ENCODE assay signal across 11 cellular contexts in genomic region chr20:48986899-48987298, GRCh38. TPM values are rescaled to one million over a fixed set of nuclear protein-coding genes. Genes with fewer than 3 reads are reported as not detected.
DNase-seq lines count a peak whose midpoint lies in the region; ATAC-seq and TF ChIP-seq lines count a peak whose summit lies in the region.
"Had no signal": no experiment of that assay in that cellular context is flagged by ENCODE, and none has a peak within 500 bp of the region (broad histone marks: within the 10 kb centered on the region; RNA-seq: fewer than 3 reads in every experiment).

No MANE protein-coding gene starts in this region.

- H3K9me3 Mint-ChIP-seq in activated CD4-positive, alpha-beta memory T cell treated with anti-CD3 and anti-CD28 coated beads for 36 hours, result no peaks in the 10 kb centered on the region

- no peak overlapping the region for H3K27ac ChIP-seq in brain microvascular endothelial cell
- H3K27ac ChIP-seq: BLaER1, right atrium auricular region had no signal

- ATAC-seq in GM21529 (IDR thresholded peaks at IDR 0.05; ENCODE audit: unreplicated experiment), result no peak

- H3K4me3 ChIP-seq in NB4 (ENCODE audit: low read depth, low read length), result no peak overlapping the region
- H3K4me3 ChIP-seq in brain microvascular endothelial cell (ENCODE audit: low read depth, low read length), result no peak overlapping the region
- H3K4me3 ChIP-seq: BLaER1, right atrium auricular region had no signal

- H3K36me3 Mint-ChIP-seq in activated CD4-positive, alpha-beta memory T cell treated with anti-CD3 and anti-CD28 coated beads for 36 hours, result peaks cover 57% of the 10 kb centered on the region

- in situ Hi-C loops in brain microvascular endothelial cell (cut with HindIII; ENCODE audit: low pct_ligation_motif_present, low sequenced_read_pairs), result no loop called here

- no peak overlapping the region for H3K27ac Mint-ChIP-seq in activated CD4-positive, alpha-beta memory T cell treated with anti-CD3 and anti-CD28 coated beads for 36 hours

- H3K27me3 ChIP-seq in brain microvascular endothelial cell (replicated peaks), result no peaks in the 10 kb centered on the region
- H3K27me3 ChIP-seq: BLaER1, right atrium auricular region had no signal

- H3K4me1 Mint-ChIP-seq in activated CD4-positive, alpha-beta memory T cell treated with anti-CD3 and anti-CD28 coated beads for 36 hours (ENCODE audit: low read depth), result no peaks in the 10 kb centered on the region

- POLR2A ChIA-PET in activated CD4-positive, alpha-beta memory T cell treated with anti-CD3 and anti-CD28 coated beads for 36 hours (lab: Charles Lee), result interaction anchor here (1.0 kb wide), 1 partner anchor 44 kb away, joined by 3 read pairs; no protein-coding TSS in a partner anchor

- intact Hi-C loops in activated CD4-positive, alpha-beta memory T cell treated with anti-CD3 and anti-CD28 coated beads for 36 hours (cut with micrococcal nuclease), result no loop called here

- no peak overlapping the region for H3K4me3 Mint-ChIP-seq in activated CD4-positive, alpha-beta memory T cell treated with anti-CD3 and anti-CD28 coated beads for 36 hours

- H3K27me3 Mint-ChIP-seq in activated CD4-positive, alpha-beta memory T cell treated with anti-CD3 and anti-CD28 coated beads for 36 hours, result no peaks in the 10 kb centered on the region

- H3K36me3 ChIP-seq in brain microvascular endothelial cell (replicated peaks), result peaks cover 46% of the 10 kb centered on the region

- no peak for TF ChIP-seq POLR2A in NB4 (IDR thresholded peaks at IDR 0.05; ENCODE audit: extremely low read depth, insufficient read length)

- CTCF ChIA-PET in activated CD4-positive, alpha-beta memory T cell treated with anti-CD3 and anti-CD28 coated beads for 36 hours (lab: Charles Lee), result no interaction called here

- peak; percentile 6 for DNase-seq in NCI-H1694 treated with DMSO at 0.1 percent for 48 hours (lab: John Stamatoyannopoulos, UW)
- no peak for DNase-seq in NCI-H1694 (lab: John Stamatoyannopoulos, UW)
- DNase-seq in NB4 (ENCODE audit: low read depth), result peak; percentile 29
- no peak for DNase-seq in brain microvascular endothelial cell
- DNase-seq in pons (ENCODE audit: low spot score), result peak; percentile 53
- no peak for DNase-seq in NCI-H2196 (lab: John Stamatoyannopoulos, UW; ENCODE audit: unreplicated experiment)
- no peak for DNase-seq in activated CD4-positive, alpha-beta memory T cell treated with anti-CD3 and anti-CD28 coated beads for 36 hours
- DNase-seq: T-helper 2 cell had no signal

- TF ChIP-seq CTCF in NB4 (IDR thresholded peaks at IDR 0.05; ENCODE audit: low read depth, low read length) (peak; percentile 39), brain microvascular endothelial cell (IDR thresholded peaks at IDR 0.05; ENCODE audit: low read depth, low read length, missing control alignments) (peak; percentile 64)

RNA-seq across cellular contexts. Expression of gene CSE1L, which starts 59.2 kb away (rescaled TPM):
- total RNA-seq in activated CD4-positive, alpha-beta memory T cell treated with anti-CD3 and anti-CD28 coated beads for 36 hours, result 100 to 1,000 TPM; 107 to 109 TPM

Comparison
In these comparisons a context has a peak if more than half of its experiments do, and no peak if none do; other contexts are left out.
1. DNase-seq: peak in NCI-H1694 treated with DMSO at 0.1 percent for 48 hours (single experiment), NB4 (single experiment) and pons (single experiment); none in NCI-H1694 (single experiment), brain microvascular endothelial cell (single experiment), NCI-H2196 (single experiment) and activated CD4-positive, alpha-beta memory T cell treated with anti-CD3 and anti-CD28 coated beads for 36 hours (single experiment).